Comparison of ENCODE assay signal across 8 cellular contexts in genomic region chr17:48577330-48577945, GRCh38. TPM values are rescaled to one million over a fixed set of nuclear protein-coding genes. Genes with fewer than 3 reads are reported as not detected.
DNase-seq lines count a peak whose midpoint lies in the region; ATAC-seq and TF ChIP-seq lines count a peak whose summit lies in the region.

No MANE protein-coding gene starts in this region.

- H3K4me1 Mint-ChIP-seq in mesothelial cell of epicardium = peaks cover 82% of the 10 kb centered on the region

- TF ChIP-seq CTCF in AG10803 (conservative IDR thresholded peaks at IDR 0.05; ENCODE audit: low read length) (no peak), mesothelial cell of epicardium (IDR thresholded peaks at IDR 0.05; ENCODE audit: unreplicated experiment) (no peak)

- ATAC-seq in HG02798 (IDR thresholded peaks at IDR 0.05; ENCODE audit: poor library complexity, unreplicated experiment) = peak; percentile 4

- H3K9me3 Mint-ChIP-seq in mesothelial cell of epicardium = no peaks in the 10 kb centered on the region

- peak overlapping the region; percentile 85 for H3K4me3 Mint-ChIP-seq in mesothelial cell of epicardium

- H3K27ac Mint-ChIP-seq in mesothelial cell of epicardium = peak overlapping the region; percentile 99

- peak; percentile 59 for DNase-seq in AG10803 (ENCODE audit: low read depth)
- DNase-seq in mesothelial cell of epicardium (ENCODE audit: low spot score in 2 of 2, unreplicated experiment in 2 of 2) = no peak
- no peak for DNase-seq in H4 (ENCODE audit: low spot score)
- no peak for DNase-seq in iPS-NIHi11 (ENCODE audit: low spot score)
- no peak for DNase-seq in NCI-H345 (lab: John Stamatoyannopoulos, UW)
- DNase-seq in SIG-M5 (lab: John Stamatoyannopoulos, UW) = no peak

- H3K27me3 Mint-ChIP-seq in mesothelial cell of epicardium (ENCODE audit: low read depth) = no peaks in the 10 kb centered on the region

- peak overlapping the region; percentile 49 for H3K27ac ChIP-seq in adipose tissue (ENCODE audit: low read depth, low read length)

- WGBS in adipose tissue, 3 donors = 1 to 3% (median 1%) methylated on average over 19 of the region's 19 CpGs

- peak overlapping the region; percentile 82 for H3K4me3 ChIP-seq in AG10803 (ENCODE audit: low read length)

- peaks cover 22% of the 10 kb centered on the region for H3K36me3 Mint-ChIP-seq in mesothelial cell of epicardium

RNA-seq across cellular contexts. Expression of gene HOXB4, which starts 0.7 kb away (rescaled TPM):
- polyA plus RNA-seq in adipose tissue = 1 to 10 TPM; 1.1 to 5.4 (median 3.6) TPM
- total RNA-seq in mesothelial cell of epicardium = 34.2 to 39.2 TPM (median 34.4 TPM) in 3 replicates
- total RNA-seq in H4 (2014; rRNA removed; shearing (Covaris generic)) = 0.45 TPM in 2 replicates

RNA-seq across cellular contexts. Expression of gene HOXB3, which starts 12.6 kb away (rescaled TPM):
- 10 to 100 TPM in 1 of 3 donors, 1 to 10 TPM in 2; 2.6 to 10.2 (median 9.6) TPM for polyA plus RNA-seq in adipose tissue
- 282 to 303 TPM (median 282 TPM) in 3 replicates for total RNA-seq in mesothelial cell of epicardium
- total RNA-seq in H4 (2014; rRNA removed; shearing (Covaris generic)) = 2.0 and 5.6 TPM in 2 replicates

RNA-seq across cellular contexts. Expression of gene HOXB5, which starts 16.1 kb away (rescaled TPM):
- polyA plus RNA-seq in adipose tissue = 1 to 10 TPM in 2 of 3 donors, under 1 TPM in 1; 0.59 to 3.9 (median 2.2) TPM
- total RNA-seq in mesothelial cell of epicardium = 28.6 to 32.4 TPM (median 31.1 TPM) in 3 replicates
- total RNA-seq in H4 (2014; rRNA removed; shearing (Covaris generic)) = 0.43 TPM in 1 of 2 replicates, not detected in the other

RNA-seq across cellular contexts. Expression of gene HOXB6, which starts 27.3 kb away (rescaled TPM):
- polyA plus RNA-seq in adipose tissue = 10 to 100 TPM in 2 of 3 donors, 1 to 10 TPM in 1; 1.8 to 14.7 (median 10.4) TPM
- total RNA-seq in mesothelial cell of epicardium = 56.4 to 63.1 TPM (median 59.7 TPM) in 3 replicates
- 1.4 and 3.1 TPM in 2 replicates for total RNA-seq in H4 (2014; rRNA removed; shearing (Covaris generic))

RNA-seq across cellular contexts. Expression of gene HOXB2, which starts 32.5 kb away (rescaled TPM):
- polyA plus RNA-seq in adipose tissue = 10 to 100 TPM in 2 of 3 donors, 1 to 10 TPM in 1; 5.0 to 33.9 (median 24.3) TPM
- total RNA-seq in mesothelial cell of epicardium = 46.6 to 47.2 TPM (median 46.7 TPM) in 3 replicates
- 5.3 and 11.1 TPM in 2 replicates for total RNA-seq in H4 (2014; rRNA removed; shearing (Covaris generic))

Comparison
In these comparisons a context has a peak if more than half of its experiments do, and no peak if none do; other contexts are left out.
1. RNA of gene HOXB4, which starts 0.7 kb away (total RNA-seq): 34.2 to 39.2 TPM in mesothelial cell of epicardium; 0.45 TPM in H4; every median in the first group is over 10 times any median in the second.
2. RNA of gene HOXB3, which starts 12.6 kb away (total RNA-seq): 282 to 303 TPM in mesothelial cell of epicardium; 2.0 to 5.6 TPM in H4; every median in the first group is over 10 times any median in the second.
3. RNA of gene HOXB5, which starts 16.1 kb away (total RNA-seq): 28.6 to 32.4 TPM in mesothelial cell of epicardium; 0.43 TPM in H4; every median in the first group is over 10 times any median in the second.